1 cellular context compared by ENCODE assay signal in genomic region chr11:3797329-3798090, GRCh38.
TF ChIP-seq lines count a peak whose summit lies in the region.

Gene NUP98, minus strand, starts transcription at chr11:3797554. Its CDS starts 15,437 bp downstream, at chr11:3782117.

TF ChIP-seq in H1, 55 proteins besides CTCF, POLR2A, EP300 and RAD21 (continued from another document):
- TF ChIP-seq EGR1 (IDR thresholded peaks at IDR 0.05; ENCODE audit: borderline replicate concordance, low read depth, low read length) (no peak), ATF2 (IDR thresholded peaks at IDR 0.05; ENCODE audit: low read length) (no peak), BRCA1 (IDR thresholded peaks at IDR 0.05; ENCODE audit: low read depth, low read length) (no peak), CBX8 (IDR thresholded peaks at IDR 0.05; ENCODE audit: borderline replicate concordance, low read depth, low read length) (no peak), TAF7 (optimal IDR thresholded peaks at IDR 0.05; ENCODE audit: borderline replicate concordance, low read depth, low read length) (peak; percentile 78), POLR2AphosphoS5 (IDR thresholded peaks at IDR 0.05; ENCODE audit: low read depth, low read length) (peak; percentile 98), TBP (IDR thresholded peaks at IDR 0.05; ENCODE audit: low read depth, low read length) (peak; percentile 83), RXRA (IDR thresholded peaks at IDR 0.05; ENCODE audit: insufficient read depth, low read depth, low read length) (no peak), GTF2F1 (IDR thresholded peaks at IDR 0.05; ENCODE audit: borderline replicate concordance, low read depth, low read length) (peak; percentile 49; the same call in 1 of the 2 replicates), JUN (IDR thresholded peaks at IDR 0.05; ENCODE audit: low read depth, low read length) (no peak), POU5F1 (IDR thresholded peaks at IDR 0.05; ENCODE audit: low read depth, low read length) (no peak), SAP30 (IDR thresholded peaks at IDR 0.05; ENCODE audit: insufficient read depth, insufficient replicate concordance, low read length) (no peak), PHF8 (conservative IDR thresholded peaks at IDR 0.05; ENCODE audit: low read depth, low read length) (peak; percentile 99), KDM1A (IDR thresholded peaks at IDR 0.05; ENCODE audit: borderline replicate concordance, low read length) (no peak), CEBPB (IDR thresholded peaks at IDR 0.05; ENCODE audit: low read depth, low read length) (peak; percentile 98), NRF1 (IDR thresholded peaks at IDR 0.05; ENCODE audit: low read depth, low read length) (no peak), SP2 (IDR thresholded peaks at IDR 0.05; ENCODE audit: low read length) (peak; percentile 72), SP1 (IDR thresholded peaks at IDR 0.05; ENCODE audit: low read depth, low read length) (peak; percentile 90), TCF12 (IDR thresholded peaks at IDR 0.05; ENCODE audit: low read depth, low read length) (no peak), FOSL1 (IDR thresholded peaks at IDR 0.05; ENCODE audit: insufficient read depth, low read depth, low read length) (no peak), SIN3A (conservative IDR thresholded peaks at IDR 0.05 in 1 of 2, IDR thresholded peaks at IDR 0.05 in 1 of 2; ENCODE audit: low read depth in 1 of 2, low read length in 2 of 2) (peak in 1 of 2 experiments; percentile 49; a peak in 3 of 4 replicates), MAFK (IDR thresholded peaks at IDR 0.05; ENCODE audit: low read depth, low read length) (no peak), ZNF274 (IDR thresholded peaks at IDR 0.05; ENCODE audit: borderline replicate concordance, extremely low read depth, low read length) (no peak), MAX (IDR thresholded peaks at IDR 0.05) (peak; percentile 99), CHD2 (IDR thresholded peaks at IDR 0.05; ENCODE audit: low read length) (peak; percentile 86), KDM4A (IDR thresholded peaks at IDR 0.05; ENCODE audit: low read depth, low read length, severe bottlenecking) (no peak), BACH1 (IDR thresholded peaks at IDR 0.05; ENCODE audit: low read length) (no peak), GABPA (IDR thresholded peaks at IDR 0.05; ENCODE audit: borderline replicate concordance, insufficient read depth, low read length) (no peak), TEAD4 (IDR thresholded peaks at IDR 0.05; ENCODE audit: low read depth, low read length) (0 out of 2 replicates have a peak, but pooled peaks have one; percentile 38), CTBP2 (IDR thresholded peaks at IDR 0.05; ENCODE audit: borderline replicate concordance, insufficient read depth, insufficient read length, low read length) (peak; percentile 5), KDM5A (IDR thresholded peaks at IDR 0.05; ENCODE audit: low read length) (no peak), CHD1 (IDR thresholded peaks at IDR 0.05; ENCODE audit: low read depth, low read length) (no peak), SRF (IDR thresholded peaks at IDR 0.05; ENCODE audit: low read depth, low read length) (no peak), ASH2L (IDR thresholded peaks at IDR 0.05; ENCODE audit: low read length) (peak; percentile 55), RBBP5 (IDR thresholded peaks at IDR 0.05; ENCODE audit: borderline replicate concordance, low read depth, low read length) (peak; percentile 33; the same call in 1 of the 2 replicates), EZH2 (IDR thresholded peaks at IDR 0.05; ENCODE audit: low read depth, low read length, severe bottlenecking) (no peak), E2F6 (IDR thresholded peaks at IDR 0.05) (peak; percentile 99), CBX5 (IDR thresholded peaks at IDR 0.05; ENCODE audit: low read depth, low read length) (no peak), BCL11A (IDR thresholded peaks at IDR 0.05; ENCODE audit: low read depth in 2 of 2, low read length in 2 of 2) (no peak), RNF2 (IDR thresholded peaks at IDR 0.05; ENCODE audit: borderline replicate concordance, low read depth, low read length, missing control alignments, poor library complexity, severe bottlenecking) (no peak), TAF1 (IDR thresholded peaks at IDR 0.05; ENCODE audit: low read depth, low read length) (peak; percentile 87), SIX5 (IDR thresholded peaks at IDR 0.05; ENCODE audit: low read depth, low read length) (no peak), RFX5 (IDR thresholded peaks at IDR 0.05; ENCODE audit: borderline replicate concordance, low read depth, low read length) (peak; percentile 40; the same call in 1 of the 2 replicates), YY1 (IDR thresholded peaks at IDR 0.05; ENCODE audit: low read depth, low read length) (peak; percentile 54; the same call in 1 of the 2 replicates), CREB1 (IDR thresholded peaks at IDR 0.05) (peak; percentile 93), HDAC6 (IDR thresholded peaks at IDR 0.05; ENCODE audit: low read depth, low read length) (no peak), ATF3 (IDR thresholded peaks at IDR 0.05; ENCODE audit: insufficient read depth, low read depth, low read length) (peak; percentile 69; the same call in 1 of the 2 replicates), CHD7 (IDR thresholded peaks at IDR 0.05; ENCODE audit: insufficient replicate concordance, low read length) (no peak), HDAC2 (IDR thresholded peaks at IDR 0.05; ENCODE audit: borderline replicate concordance in 1 of 2, low read depth in 2 of 2, low read length in 2 of 2) (no peak), SUZ12 (IDR thresholded peaks at IDR 0.05; ENCODE audit: low read length) (no peak)
- TF ChIP-seq, protein P1, sequence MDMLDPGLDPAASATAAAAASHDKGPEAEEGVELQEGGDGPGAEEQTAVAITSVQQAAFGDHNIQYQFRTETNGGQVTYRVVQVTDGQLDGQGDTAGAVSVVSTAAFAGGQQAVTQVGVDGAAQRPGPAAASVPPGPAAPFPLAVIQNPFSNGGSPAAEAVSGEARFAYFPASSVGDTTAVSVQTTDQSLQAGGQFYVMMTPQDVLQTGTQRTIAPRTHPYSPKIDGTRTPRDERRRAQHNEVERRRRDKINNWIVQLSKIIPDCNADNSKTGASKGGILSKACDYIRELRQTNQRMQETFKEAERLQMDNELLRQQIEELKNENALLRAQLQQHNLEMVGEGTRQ (IDR thresholded peaks at IDR 0.05; ENCODE audit: low read length) = peak; percentile 73
